In the genomic region with DNA sequence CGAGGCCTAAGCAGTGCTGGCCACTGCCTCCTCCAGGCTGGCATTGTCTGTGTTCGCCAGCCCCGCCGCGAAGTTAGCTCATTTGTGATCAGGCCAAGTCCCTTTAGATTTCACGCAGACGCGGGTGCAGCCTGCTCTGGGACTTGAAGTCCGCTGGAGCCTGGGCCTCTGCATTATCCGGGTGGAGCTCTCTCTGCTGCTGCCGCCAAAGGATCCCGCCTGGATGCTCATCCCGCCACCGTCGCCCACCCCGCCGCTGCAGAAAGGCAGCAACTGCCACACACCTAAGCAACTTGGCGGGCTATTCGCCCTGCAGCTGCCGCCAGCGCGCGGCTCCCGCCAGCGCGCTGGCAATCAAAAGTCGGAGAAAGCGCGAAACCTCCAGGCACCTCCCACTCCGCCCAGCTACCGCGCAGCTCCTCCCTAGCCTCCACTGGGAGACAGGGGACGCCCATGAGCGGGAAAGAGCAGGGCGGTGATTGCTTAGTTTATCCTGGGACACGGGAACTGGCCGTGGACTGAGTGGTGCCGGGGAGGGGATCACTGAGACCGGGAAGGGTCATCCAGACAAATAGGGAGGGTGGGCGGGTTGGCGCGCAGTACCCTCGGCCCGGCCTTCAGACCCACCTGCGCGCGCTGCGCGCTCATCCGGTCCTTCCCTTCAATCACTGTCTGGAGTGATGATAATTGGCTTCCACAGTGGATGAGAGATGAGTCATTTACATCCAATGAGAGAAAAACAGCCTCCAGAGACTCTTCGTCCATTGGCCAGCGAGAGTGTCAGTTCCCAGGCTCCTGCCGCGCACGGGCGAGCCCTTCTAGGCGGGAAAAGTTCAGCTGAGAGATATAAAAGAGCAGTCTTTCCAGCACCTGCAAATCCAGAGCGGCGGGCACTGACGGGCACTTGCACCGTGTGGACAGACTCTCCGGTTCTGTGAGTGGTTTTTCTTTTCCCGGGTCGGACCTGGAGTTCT, we compare ENCODE assay signal across 8 cellular contexts. TPM values are rescaled to one million over a fixed set of nuclear protein-coding genes. Genes with fewer than 3 reads are reported as not detected.
A peak's percentile ranks its signal among the peaks of the same experiment; 100 is the strongest.
DNase-seq lines count a peak whose midpoint lies in the region; ATAC-seq and TF ChIP-seq lines count a peak whose summit lies in the region.

TSS of gene FAM111B (plus strand) at position 875 of the 974 bp plus-strand sequence. CDS start 2,389 bp downstream, outside the sequence.

- H3K27ac ChIP-seq in mucosa of rectum (ENCODE audit: low read depth in 2 of 2, low read length in 2 of 2), result peak within 1 kb of the TSS in 1 of 2 donors; percentile 22

- peaks cover 38% of the 10 kb centered on the region for H3K36me3 Mint-ChIP-seq in Calu3 (ENCODE audit: insufficient read depth, unreplicated experiment)

- intact Hi-C loops in Calu3 (cut with micrococcal nuclease; ENCODE audit: unreplicated experiment), result loop anchor here (2.0 kb wide), 1 partner anchor 36 kb away; the partner anchor contains the start of gene FAM111A

- peak within 1 kb of the TSS; percentile 87 for H3K27ac Mint-ChIP-seq in Calu3 (ENCODE audit: unreplicated experiment)

- H3K27me3 Mint-ChIP-seq in Calu3 (ENCODE audit: unreplicated experiment), result no peaks in the 10 kb centered on the region

- no peaks in the 10 kb centered on the region for H3K36me3 ChIP-seq in mucosa of rectum (ENCODE audit: control insufficient read depth in 2 of 2, insufficient read depth in 2 of 2, low read length in 2 of 2)

- peaks cover 9 to 10% of the 10 kb centered on the region in 2 donors for H3K4me1 ChIP-seq in mucosa of rectum (ENCODE audit: control insufficient read depth in 2 of 2, insufficient read depth in 2 of 2, low read length in 2 of 2)

- H3K9ac ChIP-seq in mucosa of rectum (ENCODE audit: low read depth in 1 of 2, low read length in 2 of 2), result peak within 1 kb of the TSS; percentile 18 to 53

- H3K27me3 ChIP-seq in mucosa of rectum (ENCODE audit: control insufficient read depth in 2 of 2, insufficient read depth in 2 of 2, low read length in 2 of 2), result no peaks in the 10 kb centered on the region

- H3K9me3 ChIP-seq in mucosa of rectum (ENCODE audit: control insufficient read depth in 2 of 2, low read length in 2 of 2), result no peaks in the 10 kb centered on the region

- no peaks in the 10 kb centered on the region for H3K9me3 Mint-ChIP-seq in Calu3 (ENCODE audit: low read depth, unreplicated experiment)

- no TSS peak for BruUV-seq in Calu3 (replicated peaks; lab: Mats Ljungman, UMichigan)

- peak within 1 kb of the TSS; percentile 71 for H3K4me3 ChIP-seq in mucosa of rectum (ENCODE audit: low read length in 2 of 2)

- ATAC-seq in GM21360 (IDR thresholded peaks at IDR 0.05; ENCODE audit: unreplicated experiment) (peak; percentile 63), esophagus mucosa (peak; percentile 98)

- H3K4me3 Mint-ChIP-seq in Calu3 (ENCODE audit: low read depth, unreplicated experiment), result peak within 1 kb of the TSS; percentile 93

- CTCF ChIA-PET in Calu3 (lab: Charles Lee), result interaction anchor here (0.6 to 1.4 kb wide), 9 partner anchors 13 to 1781 kb away, joined by 3 to 10 read pairs (median 3); partner anchors contain the start of gene FAM111A

- DNase-seq in Calu3 (peak; percentile 87), HS-27A (ENCODE audit: low read depth) (peak; percentile 83), NOMO-1 treated with DMSO at 0.1 percent for 48 hours (lab: John Stamatoyannopoulos, UW; ENCODE audit: unreplicated experiment) (peak; percentile 92), activated T-cell treated with anti-CD3 and anti-CD28 coated beads for 24 hours (ENCODE audit: low read depth) (peak; percentile 54)
- DNase-seq in stimulated activated naive CD4-positive, alpha-beta T cell (lab: John Stamatoyannopoulos, UW), result peak in 5 of 6 experiments; percentile 28 to 37 (median 32)

- H3K4me1 Mint-ChIP-seq in Calu3 (ENCODE audit: low read depth, unreplicated experiment), result peaks cover 39% of the 10 kb centered on the region

- TF ChIP-seq CTCF in Calu3 (IDR thresholded peaks at IDR 0.05; ENCODE audit: unreplicated experiment), result no peak

RNA-seq across cellular contexts. Expression of gene FAM111B, which starts in this region (rescaled TPM):
- total RNA-seq in Calu3 (2022) (35.5 and 39.5 TPM in 2 replicates), esophagus mucosa (9.6 TPM)

Comparison
In these comparisons a context has a peak if more than half of its experiments do, and no peak if none do; other contexts are left out.
1. DNase-seq: peak in every context shown above with its lines; median percentile 92 in NOMO-1 treated with DMSO at 0.1 percent for 48 hours; 87 in Calu3; 83 in HS-27A; 54 in activated T-cell treated with anti-CD3 and anti-CD28 coated beads for 24 hours; 32 in stimulated activated naive CD4-positive, alpha-beta T cell.